ENCODE assay signal across 8 cellular contexts in the genomic region with DNA sequence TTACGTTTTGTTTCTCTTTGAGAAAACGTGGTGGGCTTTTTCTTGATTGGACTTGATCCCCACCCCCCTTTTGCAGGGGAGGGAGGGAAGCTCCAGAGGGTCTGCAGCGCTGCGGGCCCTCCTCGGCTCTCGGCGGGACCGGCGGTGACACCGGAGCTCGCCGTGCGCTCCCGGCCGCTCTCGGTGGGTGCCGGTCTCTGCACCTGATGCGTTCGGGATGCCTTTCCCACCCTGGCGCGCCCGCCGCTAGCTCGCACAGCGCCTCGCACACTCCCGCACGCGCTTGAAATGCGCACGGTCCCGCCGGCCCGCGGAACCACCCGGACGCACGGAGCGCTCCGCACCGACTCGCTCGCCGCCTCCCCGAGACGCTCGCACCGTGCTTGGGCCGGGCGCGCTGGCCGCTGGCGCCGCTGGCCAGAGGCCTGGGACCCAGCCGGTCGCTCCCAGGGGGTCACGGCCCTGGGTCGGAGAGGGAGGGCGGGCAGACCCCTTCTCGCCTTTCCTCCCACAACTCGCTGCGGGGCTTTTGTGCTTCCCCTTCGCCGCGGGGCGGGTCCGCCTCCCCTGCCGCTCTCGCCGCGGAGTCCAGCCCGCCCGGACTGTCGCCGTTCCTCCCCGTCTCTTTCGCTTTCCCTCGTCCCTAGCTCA. TPM values are rescaled to one million over a fixed set of nuclear protein-coding genes. Genes with fewer than 3 reads are reported as not detected.
A peak's percentile ranks its signal among the peaks of the same experiment; 100 is the strongest.
DNase-seq lines count a peak whose midpoint lies in the region; ATAC-seq and TF ChIP-seq lines count a peak whose summit lies in the region.

No MANE protein-coding gene starts in this region.

- TF ChIP-seq CTCF in fibroblast of mammary gland (conservative IDR thresholded peaks at IDR 0.05; ENCODE audit: control insufficient read depth, insufficient read depth, low read depth, low read length), result no peak

- peak overlapping the region; percentile 90 for H3K4me3 Mint-ChIP-seq in natural killer cell treated with Interleukin-12 subunit alpha and Interleukin-12 subunit beta and Interleukin-15 and Interleukin-18, amount 100 ng/mL, for 72 hours

- no peaks in the 10 kb centered on the region for H3K36me3 Mint-ChIP-seq in natural killer cell treated with Interleukin-12 subunit alpha and Interleukin-12 subunit beta and Interleukin-15 and Interleukin-18, amount 100 ng/mL, for 72 hours

- peak overlapping the region in 1 of 2 donors; percentile 87 for H3K27ac Mint-ChIP-seq in natural killer cell treated with Interleukin-12 subunit alpha and Interleukin-12 subunit beta and Interleukin-15 and Interleukin-18, amount 100 ng/mL, for 72 hours

- no peaks in the 10 kb centered on the region for H3K9me3 Mint-ChIP-seq in natural killer cell treated with Interleukin-12 subunit alpha and Interleukin-12 subunit beta and Interleukin-15 and Interleukin-18, amount 100 ng/mL, for 72 hours

- ATAC-seq in natural killer cell treated with Interleukin-12 subunit alpha and Interleukin-12 subunit beta and Interleukin-15 and Interleukin-18, amount 100 ng/mL, for 72 hours, result peak; percentile 50 to 68

- peaks cover 31 to 42% of the 10 kb centered on the region in 2 donors for H3K4me1 Mint-ChIP-seq in natural killer cell treated with Interleukin-12 subunit alpha and Interleukin-12 subunit beta and Interleukin-15 and Interleukin-18, amount 100 ng/mL, for 72 hours (ENCODE audit: low read depth in 2 of 2)

- peak overlapping the region; percentile 87 for H3K4me3 ChIP-seq in fibroblast of mammary gland (ENCODE audit: control insufficient read depth, low read depth, low read length)

- H3K27me3 Mint-ChIP-seq in natural killer cell treated with Interleukin-12 subunit alpha and Interleukin-12 subunit beta and Interleukin-15 and Interleukin-18, amount 100 ng/mL, for 72 hours, result peaks cover 2 to 17% of the 10 kb centered on the region in 2 donors

- DNase-seq in NCI-H82 (lab: John Stamatoyannopoulos, UW) (peak; percentile 58), NCI-H82 treated with DMSO at 0.1 percent for 48 hours (lab: John Stamatoyannopoulos, UW; ENCODE audit: unreplicated experiment) (no peak), fibroblast of mammary gland (ENCODE audit: low read depth) (no peak), AG08395 (ENCODE audit: low spot score) (no peak), MV-4-11 (lab: John Stamatoyannopoulos, UW) (no peak), COLO829 (ENCODE audit: low spot score) (no peak)
- peak; percentile 68 for DNase-seq in activated CD8-positive, alpha-beta memory T cell treated with anti-CD3 and anti-CD28 coated beads for 24 hours
- DNase-seq in natural killer cell treated with Interleukin-12 subunit alpha and Interleukin-12 subunit beta and Interleukin-15 and Interleukin-18, amount 100 ng/mL, for 72 hours (ENCODE audit: low spot score), result peak; percentile 70

RNA-seq across cellular contexts. Expression of gene ZBTB16, which starts 1.0 kb away (rescaled TPM):
- total RNA-seq in natural killer cell treated with Interleukin-12 subunit alpha and Interleukin-12 subunit beta and Interleukin-15 and Interleukin-18, amount 100 ng/mL, for 72 hours, result 10 to 100 TPM in 1 of 2 donors, 1 to 10 TPM in 1; 2.7 to 13.1 TPM

Comparison
In these comparisons a context has a peak if more than half of its experiments do, and no peak if none do; other contexts are left out.
1. DNase-seq: peak in NCI-H82 (single experiment), activated CD8-positive, alpha-beta memory T cell treated with anti-CD3 and anti-CD28 coated beads for 24 hours (single experiment) and natural killer cell treated with Interleukin-12 subunit alpha and Interleukin-12 subunit beta and Interleukin-15 and Interleukin-18, amount 100 ng/mL, for 72 hours (single experiment); none in NCI-H82 treated with DMSO at 0.1 percent for 48 hours (single experiment), fibroblast of mammary gland (single experiment), AG08395 (single experiment), MV-4-11 (single experiment) and COLO829 (single experiment).